Comparison of ENCODE assay signal across 8 cellular contexts in genomic region chr12:44015333-44015941, GRCh38.
DNase-seq lines count a peak whose midpoint lies in the region; ATAC-seq and TF ChIP-seq lines count a peak whose summit lies in the region.

No MANE protein-coding gene starts in this region.

- peak; percentile 81 for TF ChIP-seq CTCF in neural crest cell (conservative IDR thresholded peaks at IDR 0.05)

- no peaks in the 10 kb centered on the region for H3K36me3 Mint-ChIP-seq in activated naive CD4-positive, alpha-beta T cell treated with anti-CD3 and anti-CD28 coated beads, Interleukin-2, amount 50 U/mL, for 72 hours
- no peaks in the 10 kb centered on the region for H3K36me3 Mint-ChIP-seq in activated naive CD4-positive, alpha-beta T cell treated with anti-CD3 and anti-CD28 coated beads, Interleukin-2, amount 10 ng/mL, durations not matched to agents 7 days and 5 days
- peaks cover 5% of the 10 kb centered on the region for H3K36me3 Mint-ChIP-seq in neural crest cell (ENCODE audit: low read depth)

- H3K9me3 Mint-ChIP-seq in activated naive CD4-positive, alpha-beta T cell treated with anti-CD3 and anti-CD28 coated beads, Interleukin-2, amount 50 U/mL, for 72 hours, result no peaks in the 10 kb centered on the region
- H3K9me3 Mint-ChIP-seq in activated naive CD4-positive, alpha-beta T cell treated with anti-CD3 and anti-CD28 coated beads, Interleukin-2, amount 10 ng/mL, durations not matched to agents 7 days and 5 days, result no peaks in the 10 kb centered on the region
- peaks cover 2% of the 10 kb centered on the region for H3K9me3 Mint-ChIP-seq in neural crest cell

- peak; percentile 40 to 65 for ATAC-seq in activated naive CD4-positive, alpha-beta T cell treated with anti-CD3 and anti-CD28 coated beads, Interleukin-2, amount 50 U/mL, for 72 hours
- peak; percentile 53 for ATAC-seq in esophagus mucosa

- H3K4me3 Mint-ChIP-seq in activated naive CD4-positive, alpha-beta T cell treated with anti-CD3 and anti-CD28 coated beads, Interleukin-2, amount 10 ng/mL, durations not matched to agents 7 days and 5 days, result no peak overlapping the region
- no peak overlapping the region for H3K4me3 Mint-ChIP-seq in neural crest cell

- H3K4me1 Mint-ChIP-seq in activated naive CD4-positive, alpha-beta T cell treated with anti-CD3 and anti-CD28 coated beads, Interleukin-2, amount 10 ng/mL, durations not matched to agents 7 days and 5 days, result no peaks in the 10 kb centered on the region
- H3K4me1 Mint-ChIP-seq in neural crest cell, result peaks cover 27% of the 10 kb centered on the region

- no peak overlapping the region for H3K27ac Mint-ChIP-seq in activated naive CD4-positive, alpha-beta T cell treated with anti-CD3 and anti-CD28 coated beads, Interleukin-2, amount 50 U/mL, for 72 hours
- no peak overlapping the region for H3K27ac Mint-ChIP-seq in activated naive CD4-positive, alpha-beta T cell treated with anti-CD3 and anti-CD28 coated beads, Interleukin-2, amount 10 ng/mL, durations not matched to agents 7 days and 5 days
- H3K27ac Mint-ChIP-seq in neural crest cell (ENCODE audit: unreplicated experiment), result no peak overlapping the region

- DNase-seq in activated naive CD4-positive, alpha-beta T cell treated with anti-CD3 and anti-CD28 coated beads, Interleukin-2, amount 50 U/mL, for 72 hours (ENCODE audit: low spot score in 2 of 2), result no peak
- no peak for DNase-seq in activated naive CD4-positive, alpha-beta T cell treated with anti-CD3 and anti-CD28 coated beads, Interleukin-2, amount 10 ng/mL, durations not matched to agents 7 days and 5 days
- DNase-seq in HCEC 1CT (peak; percentile 67), LHCN-M2 (ENCODE audit: low read depth) (peak; percentile 50), RKO (ENCODE audit: low spot score) (peak; percentile 81), neural crest cell (ENCODE audit: low read depth, low spot score) (no peak)
- no peak for DNase-seq in activated CD8-positive, alpha-beta memory T cell treated with anti-CD3 and anti-CD28 coated beads for 24 hours

- CTCF ChIA-PET in activated naive CD4-positive, alpha-beta T cell treated with anti-CD3 and anti-CD28 coated beads, Interleukin-2, amount 10 ng/mL, durations not matched to agents 7 days and 5 days (lab: Charles Lee), result interaction anchor here (0.5 to 2.2 kb wide), 13 partner anchors 12 to 1405 kb away, joined by 3 to 13 read pairs (median 3); partner anchors contain the start of gene NELL2

- no peaks in the 10 kb centered on the region for H3K27me3 Mint-ChIP-seq in activated naive CD4-positive, alpha-beta T cell treated with anti-CD3 and anti-CD28 coated beads, Interleukin-2, amount 10 ng/mL, durations not matched to agents 7 days and 5 days
- H3K27me3 Mint-ChIP-seq in neural crest cell (ENCODE audit: low read depth), result no peaks in the 10 kb centered on the region

Comparison
In these comparisons a context has a peak if more than half of its experiments do, and no peak if none do; other contexts are left out.
1. DNase-seq: peak in HCEC 1CT (single experiment), LHCN-M2 (single experiment) and RKO (single experiment); none in activated naive CD4-positive, alpha-beta T cell treated with anti-CD3 and anti-CD28 coated beads, Interleukin-2, amount 50 U/mL, for 72 hours (0 of 2), activated naive CD4-positive, alpha-beta T cell treated with anti-CD3 and anti-CD28 coated beads, Interleukin-2, amount 10 ng/mL, durations not matched to agents 7 days and 5 days (single experiment), neural crest cell (single experiment) and activated CD8-positive, alpha-beta memory T cell treated with anti-CD3 and anti-CD28 coated beads for 24 hours (single experiment).